In the genomic region with DNA sequence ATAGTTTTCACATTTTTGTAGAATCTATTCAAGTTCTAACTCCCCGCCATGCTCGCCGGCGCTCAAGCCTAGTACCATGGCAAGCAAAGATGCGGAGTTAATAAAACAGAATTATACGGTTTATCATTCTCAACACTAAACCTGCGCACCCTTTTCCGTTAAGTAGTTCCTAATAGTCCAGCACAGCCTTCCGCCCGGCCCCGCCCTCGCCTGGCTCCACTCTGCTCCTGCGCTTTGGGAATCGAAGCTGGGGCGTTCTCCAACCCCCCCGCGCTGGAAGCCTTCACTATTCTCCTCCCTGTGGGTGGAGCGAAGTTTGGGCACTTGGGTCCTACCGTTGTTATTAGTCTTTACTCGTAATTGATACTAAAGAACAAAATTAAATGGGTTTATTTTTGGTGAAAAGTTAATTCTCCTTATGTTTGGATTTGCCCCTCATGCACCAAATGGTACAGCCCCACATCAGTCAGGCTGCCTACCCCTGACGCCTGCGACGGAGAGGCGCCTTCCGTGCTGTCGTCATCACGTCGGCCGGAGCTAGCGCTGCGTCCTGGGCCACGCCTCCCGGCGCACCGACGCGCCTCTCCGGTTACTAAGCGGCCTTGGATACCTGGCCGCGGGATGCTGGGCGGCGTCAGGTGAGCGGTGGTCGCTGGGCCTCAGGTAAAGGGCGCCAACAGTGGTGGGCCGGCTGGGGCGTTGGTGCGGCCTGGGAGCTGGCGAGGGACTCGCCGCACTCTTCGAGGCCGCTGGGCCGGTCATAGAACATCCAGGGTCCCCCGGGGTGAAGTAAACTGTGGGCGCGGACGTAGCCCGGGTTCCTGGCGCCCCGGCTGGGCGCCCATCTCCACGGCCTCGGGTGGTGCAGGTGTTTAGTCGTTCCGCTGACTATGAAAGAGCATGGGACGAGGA, we compare ENCODE assay signal across 8 cellular contexts. TPM values are rescaled to one million over a fixed set of nuclear protein-coding genes. Genes with fewer than 3 reads are reported as not detected.
DNase-seq lines count a peak whose midpoint lies in the region; ATAC-seq and TF ChIP-seq lines count a peak whose summit lies in the region.

IFT52 (plus strand) TSS at position 546 of the 912 bp plus-strand sequence. CDS start 3,762 bp downstream, outside the sequence.

- peak within 1 kb of the TSS; percentile 86 for H3K4me3 Mint-ChIP-seq in activated CD4-positive, alpha-beta T cell treated with anti-CD3 and anti-CD28 coated beads for 36 hours

- POLR2A ChIA-PET in activated CD4-positive, alpha-beta T cell treated with anti-CD3 and anti-CD28 coated beads for 36 hours (lab: Charles Lee), result interaction anchor here (0.5 to 1.1 kb wide), 7 partner anchors 11 to 133 kb away, joined by 3 to 7 read pairs (median 3); partner anchors contain the start of gene SRSF6

- no peaks in the 10 kb centered on the region for H3K27me3 Mint-ChIP-seq in activated CD4-positive, alpha-beta T cell treated with anti-CD3 and anti-CD28 coated beads for 36 hours

- no peaks in the 10 kb centered on the region for H3K9me3 Mint-ChIP-seq in activated CD4-positive, alpha-beta T cell treated with anti-CD3 and anti-CD28 coated beads for 36 hours (ENCODE audit: low read depth)

- DNase-seq in AG20443 (ENCODE audit: low spot score) (peak; percentile 97), NCI-H510A treated with DMSO at 0.1 percent for 48 hours (lab: John Stamatoyannopoulos, UW) (peak; percentile 99), choroid plexus epithelial cell (ENCODE audit: low read depth) (peak; percentile 95), kidney glomerular epithelial cell (lab: John Stamatoyannopoulos, UW) (peak; percentile 79)
- DNase-seq in activated CD4-positive, alpha-beta T cell treated with anti-CD3 and anti-CD28 coated beads for 36 hours, result peak; percentile 94
- peak; percentile 53 to 71 for DNase-seq in stimulated activated CD4-positive, alpha-beta T cell treated with anti-CD3 and anti-CD28 coated beads, Interleukin-1b, Interleukin-23, amount 100 ng/mL, for 1 hour (ENCODE audit: low read depth in 2 of 2)

- peak; percentile 100 for ATAC-seq in HG03432 (IDR thresholded peaks at IDR 0.05; ENCODE audit: unreplicated experiment)
- peak; percentile 99 for ATAC-seq in activated CD4-positive, alpha-beta T cell treated with anti-CD3 and anti-CD28 coated beads for 36 hours

- TF ChIP-seq POLR2A in GM19099 (IDR thresholded peaks at IDR 0.05; ENCODE audit: extremely low read depth, insufficient read length, low read depth), result peak; percentile 66

- intact Hi-C loops in activated CD4-positive, alpha-beta T cell treated with anti-CD3 and anti-CD28 coated beads for 36 hours (cut with DNase I, micrococcal nuclease), result loop anchor here (1.0 to 10.0 kb wide), 11 partner anchors 76 to 1973 kb away; partner anchors contain the start of genes MYBL2 (in 2 of the 2), OSER1 (in 2 of the 2), SRSF6 (in 2 of the 2) and CHD6 (in 1 of the 2)

- no peaks in the 10 kb centered on the region for H3K36me3 Mint-ChIP-seq in activated CD4-positive, alpha-beta T cell treated with anti-CD3 and anti-CD28 coated beads for 36 hours (ENCODE audit: low read depth)

- H3K4me1 Mint-ChIP-seq in activated CD4-positive, alpha-beta T cell treated with anti-CD3 and anti-CD28 coated beads for 36 hours, result peaks cover 12% of the 10 kb centered on the region

- H3K4me3 ChIP-seq in choroid plexus epithelial cell (ENCODE audit: low read depth, low read length), result peak within 1 kb of the TSS; percentile 98

- peak within 1 kb of the TSS; percentile 96 for H3K27ac Mint-ChIP-seq in activated CD4-positive, alpha-beta T cell treated with anti-CD3 and anti-CD28 coated beads for 36 hours

- CTCF ChIA-PET in activated CD4-positive, alpha-beta T cell treated with anti-CD3 and anti-CD28 coated beads for 36 hours (lab: Charles Lee), result interaction anchor here (0.6 to 1.2 kb wide), 4 partner anchors 22 to 154 kb away, joined by 3 to 6 read pairs (median 4); no protein-coding TSS in a partner anchor

- TF ChIP-seq CTCF in choroid plexus epithelial cell (conservative IDR thresholded peaks at IDR 0.05; ENCODE audit: low read depth, low read length), result no peak

RNA-seq across cellular contexts. Expression of gene IFT52, which starts in this region (rescaled TPM):
- 10 to 100 TPM; 14.0 to 14.1 TPM for total RNA-seq in activated CD4-positive, alpha-beta T cell treated with anti-CD3 and anti-CD28 coated beads for 36 hours

Comparison
In these comparisons a context has a peak if more than half of its experiments do, and no peak if none do; other contexts are left out.
1. Peak in every context shown above with its lines: DNase-seq, ATAC-seq and H3K4me3 ChIP-seq.